In the genomic region with DNA sequence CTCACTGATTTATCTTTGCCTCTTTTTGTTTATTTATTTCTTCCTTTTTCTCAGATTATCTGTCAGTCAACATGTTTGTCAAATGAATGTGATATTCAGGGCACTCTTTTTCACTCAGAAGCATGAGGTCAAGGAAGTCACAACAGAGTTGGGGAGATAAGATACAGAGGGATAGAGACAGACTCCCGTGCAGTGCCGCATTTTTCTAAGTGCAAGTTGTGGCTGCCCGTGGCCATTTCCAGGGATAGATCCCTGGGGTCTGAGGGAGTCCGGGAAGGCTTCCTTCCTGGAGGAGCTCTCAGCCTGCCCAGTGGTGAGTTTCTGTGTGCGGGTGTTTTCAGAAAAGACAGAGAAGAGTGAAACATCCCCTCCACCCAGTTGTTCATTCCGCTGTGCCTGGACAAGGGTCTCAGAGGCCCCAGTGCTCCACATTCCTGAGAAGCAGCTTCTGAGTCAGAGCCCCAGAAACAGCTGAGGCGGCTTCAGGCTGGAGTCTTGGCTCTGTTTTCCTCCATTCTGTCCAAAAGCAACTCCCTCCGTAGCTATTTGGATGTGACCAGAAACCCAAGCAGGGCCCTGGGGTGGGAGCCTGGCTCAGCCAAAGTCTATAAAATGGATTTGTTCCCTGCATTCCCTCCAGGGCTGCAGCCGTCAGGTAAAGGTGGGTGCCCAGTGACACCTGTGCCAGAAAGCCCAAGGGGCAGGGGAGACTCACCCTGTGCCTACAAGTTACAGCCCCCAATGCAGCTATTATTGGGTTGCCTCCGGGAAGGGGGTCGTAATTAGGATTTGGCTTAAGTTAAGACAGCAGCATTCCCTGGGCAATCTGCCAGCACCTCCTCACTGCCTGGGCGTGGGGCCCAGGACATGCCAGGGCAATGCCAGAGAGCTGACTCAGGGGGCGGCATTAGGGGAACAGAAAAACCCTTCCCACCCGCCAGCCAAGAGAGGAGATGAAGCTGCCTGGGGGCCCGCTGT, we compare ENCODE assay signal across 8 cellular contexts. TPM values are rescaled to one million over a fixed set of nuclear protein-coding genes. Genes with fewer than 3 reads are reported as not detected.
A peak's percentile ranks its signal among the peaks of the same experiment; 100 is the strongest.
DNase-seq lines count a peak whose midpoint lies in the region; FAIRE-seq and TF ChIP-seq lines count a peak whose summit lies in the region.

No MANE protein-coding gene starts in this region.

- no peak overlapping the region for H3K4me3 Mint-ChIP-seq in neural progenitor cell
- H3K4me3 Mint-ChIP-seq in T-helper 2 cell treated with Interferon-gamma antibody and Interleukin-4, amounts not matched to agents 5 μg/mL and 100 μg/mL, for 36 hours: no peak overlapping the region

- peak; percentile 62 for DNase-seq in DMS 273 treated with DMSO at 0.1 percent for 48 hours (lab: John Stamatoyannopoulos, UW)
- no peak for DNase-seq in OCI-LY7 (ENCODE audit: low spot score)
- peak; percentile 98 for DNase-seq in epithelial cell of esophagus (ENCODE audit: low read depth)
- no peak for DNase-seq in neural progenitor cell (ENCODE audit: low spot score)
- no peak for DNase-seq in T-helper 2 cell treated with Interferon-gamma antibody and Interleukin-4, amounts not matched to agents 5 μg/mL and 100 μg/mL, for 36 hours (ENCODE audit: low spot score)
- DNase-seq in HEK293T (ENCODE audit: extremely low spot score): no peak
- no peak for DNase-seq in GM19239 (ENCODE audit: insufficient read length, low spot score)
- DNase-seq in OCI-M2 (lab: John Stamatoyannopoulos, UW; ENCODE audit: unreplicated experiment): no peak

- no peaks in the 10 kb centered on the region for H3K36me3 Mint-ChIP-seq in neural progenitor cell
- no peaks in the 10 kb centered on the region for H3K36me3 Mint-ChIP-seq in T-helper 2 cell treated with Interferon-gamma antibody and Interleukin-4, amounts not matched to agents 5 μg/mL and 100 μg/mL, for 36 hours (ENCODE audit: low read depth)

- H3K4me3 ChIP-seq in OCI-LY7 (ENCODE audit: low read depth, low read length, poor library complexity, severe bottlenecking): no peak overlapping the region
- peak overlapping the region; percentile 14 for H3K4me3 ChIP-seq in epithelial cell of esophagus (ENCODE audit: low read length)
- H3K4me3 ChIP-seq in neural progenitor cell: no peak overlapping the region

- H3K36me3 ChIP-seq in OCI-LY7 (ENCODE audit: insufficient read depth, low read length) (no peaks in the 10 kb centered on the region), neural progenitor cell (no peaks in the 10 kb centered on the region)

- H3F3A ChIP-seq in neural progenitor cell (ENCODE audit: low read depth): no peaks in the 10 kb centered on the region

- H3K27ac ChIP-seq in OCI-LY7 (ENCODE audit: low read depth, low read length, poor library complexity, severe bottlenecking) (no peak overlapping the region), neural progenitor cell (no peak overlapping the region)

- H3K27me3 Mint-ChIP-seq in neural progenitor cell (ENCODE audit: insufficient read depth, low read depth): no peaks in the 10 kb centered on the region
- no peaks in the 10 kb centered on the region for H3K27me3 Mint-ChIP-seq in T-helper 2 cell treated with Interferon-gamma antibody and Interleukin-4, amounts not matched to agents 5 μg/mL and 100 μg/mL, for 36 hours (ENCODE audit: low read depth)

- peaks cover 8% of the 10 kb centered on the region for H3K4me1 Mint-ChIP-seq in neural progenitor cell
- H3K4me1 Mint-ChIP-seq in T-helper 2 cell treated with Interferon-gamma antibody and Interleukin-4, amounts not matched to agents 5 μg/mL and 100 μg/mL, for 36 hours (ENCODE audit: low read depth): peaks cover 12% of the 10 kb centered on the region

- H3K9me2 ChIP-seq in OCI-LY7 (ENCODE audit: insufficient read depth, low read length): no peaks in the 10 kb centered on the region

- H3K9me3 Mint-ChIP-seq in neural progenitor cell: no peaks in the 10 kb centered on the region
- no peaks in the 10 kb centered on the region for H3K9me3 Mint-ChIP-seq in T-helper 2 cell treated with Interferon-gamma antibody and Interleukin-4, amounts not matched to agents 5 μg/mL and 100 μg/mL, for 36 hours

- no peak overlapping the region for H3K27ac Mint-ChIP-seq in neural progenitor cell
- no peak overlapping the region for H3K27ac Mint-ChIP-seq in T-helper 2 cell treated with Interferon-gamma antibody and Interleukin-4, amounts not matched to agents 5 μg/mL and 100 μg/mL, for 36 hours

- BruUV-seq in OCI-LY7 (replicated peaks; lab: Mats Ljungman, UMichigan): no TSS peak

- H4K20me1 ChIP-seq in OCI-LY7 (ENCODE audit: insufficient read depth, low read length) (no peaks in the 10 kb centered on the region), neural progenitor cell (ENCODE audit: low read depth) (no peaks in the 10 kb centered on the region)

- H3K4me2 ChIP-seq in OCI-LY7 (ENCODE audit: low read length) (no peak overlapping the region), neural progenitor cell (no peak overlapping the region)

- TF ChIP-seq CTCF in OCI-LY7 (conservative IDR thresholded peaks at IDR 0.05; ENCODE audit: low read length) (no peak), epithelial cell of esophagus (IDR thresholded peaks at IDR 0.05; ENCODE audit: insufficient read depth, low read depth, low read length, missing control alignments) (peak; percentile 14), neural progenitor cell (IDR thresholded peaks at IDR 0.05) (no peak)

- POLR2A ChIA-PET in OCI-LY7 (lab: Charles Lee) (interaction anchor here (1.0 to 1.2 kb wide), 3 partner anchors 53 to 216 kb away, joined by 3 to 5 read pairs (median 5); no protein-coding TSS in a partner anchor), HEK293T (lab: Yijun Ruan, JAX) (interaction anchor here (1.7 to 2.0 kb wide), 2 partner anchors 22 to 53 kb away, joined by 4 to 10 read pairs; no protein-coding TSS in a partner anchor)

- H2AFZ ChIP-seq in OCI-LY7 (ENCODE audit: low read length) (peak overlapping the region; percentile 5; the same call in 1 of the 2 replicates), neural progenitor cell (replicated peaks) (peak overlapping the region; percentile 45)

- H3K9me3 ChIP-seq in OCI-LY7 (ENCODE audit: low read length) (no peaks in the 10 kb centered on the region), neural progenitor cell (ENCODE audit: low read depth) (no peaks in the 10 kb centered on the region)

- H3K9ac ChIP-seq in neural progenitor cell: no peak overlapping the region

- FAIRE-seq in GM19239 (lab: Jason Lieb, UNC): no peak

- H3K27me3 ChIP-seq in neural progenitor cell: no peaks in the 10 kb centered on the region

- intact Hi-C loops in OCI-LY7 (cut with micrococcal nuclease; ENCODE audit: unreplicated experiment): loop anchor here (10.0 kb wide), 1 partner anchor 347 kb away; no protein-coding TSS in a partner anchor

- no peaks in the 10 kb centered on the region for H3K79me2 ChIP-seq in OCI-LY7 (ENCODE audit: insufficient read depth, low read depth, low read length)
- H3K79me2 ChIP-seq in neural progenitor cell (ENCODE audit: low read depth): no peaks in the 10 kb centered on the region

- H3K4me1 ChIP-seq in OCI-LY7 (ENCODE audit: insufficient read depth, low read length, poor library complexity, severe bottlenecking) (no peaks in the 10 kb centered on the region), neural progenitor cell (no peaks in the 10 kb centered on the region)

- CTCF ChIA-PET in OCI-LY7 (lab: Charles Lee; ENCODE audit: unreplicated experiment) (interaction anchor here (0.7 to 1.4 kb wide), 2 partner anchors 37 to 148 kb away, joined by 3 read pairs; no protein-coding TSS in a partner anchor), HEK293T (lab: Yijun Ruan, JAX) (interaction anchor here (0.5 to 2.9 kb wide), 14 partner anchors 8 to 226 kb away, joined by 3 to 30 read pairs (median 4); no protein-coding TSS in a partner anchor)

TF ChIP-seq in HEK293T, 16 proteins besides CTCF, POLR2A, EP300 and RAD21:
- TF ChIP-seq ARNT (IDR thresholded peaks at IDR 0.05): no peak

RNA-seq across cellular contexts. Expression of gene CAMK2G, which starts 13.0 kb away (rescaled TPM):
- total RNA-seq in OCI-LY7 (2014; rRNA removed; shearing (Covaris generic)): 21.1 and 29.1 TPM in 2 replicates
- total RNA-seq in OCI-LY7 (2022): 34.8 and 41.6 TPM in 2 replicates
- total RNA-seq in neural progenitor cell (ENCODE audit: low replicate concordance): 35.0 and 36.6 TPM in 2 replicates

RNA-seq across cellular contexts. Expression of gene PLAU, which starts 23.6 kb away (rescaled TPM):
- total RNA-seq in OCI-LY7 (2014; rRNA removed; shearing (Covaris generic)): 2.0 and 5.2 TPM in 2 replicates
- total RNA-seq in OCI-LY7 (2022) (0.74 and 0.85 TPM in 2 replicates), neural progenitor cell (ENCODE audit: low replicate concordance) (7.6 and 10.7 TPM in 2 replicates)

Comparison
In these comparisons a context has a peak if more than half of its experiments do, and no peak if none do; other contexts are left out.
1. DNase-seq: peak in DMS 273 treated with DMSO at 0.1 percent for 48 hours (single experiment) and epithelial cell of esophagus (single experiment); none in OCI-LY7 (single experiment), neural progenitor cell (single experiment), T-helper 2 cell treated with Interferon-gamma antibody and Interleukin-4, amounts not matched to agents 5 μg/mL and 100 μg/mL, for 36 hours (single experiment), HEK293T (single experiment), GM19239 (single experiment) and OCI-M2 (single experiment).